8 cellular contexts compared by ENCODE assay signal in the genomic region with DNA sequence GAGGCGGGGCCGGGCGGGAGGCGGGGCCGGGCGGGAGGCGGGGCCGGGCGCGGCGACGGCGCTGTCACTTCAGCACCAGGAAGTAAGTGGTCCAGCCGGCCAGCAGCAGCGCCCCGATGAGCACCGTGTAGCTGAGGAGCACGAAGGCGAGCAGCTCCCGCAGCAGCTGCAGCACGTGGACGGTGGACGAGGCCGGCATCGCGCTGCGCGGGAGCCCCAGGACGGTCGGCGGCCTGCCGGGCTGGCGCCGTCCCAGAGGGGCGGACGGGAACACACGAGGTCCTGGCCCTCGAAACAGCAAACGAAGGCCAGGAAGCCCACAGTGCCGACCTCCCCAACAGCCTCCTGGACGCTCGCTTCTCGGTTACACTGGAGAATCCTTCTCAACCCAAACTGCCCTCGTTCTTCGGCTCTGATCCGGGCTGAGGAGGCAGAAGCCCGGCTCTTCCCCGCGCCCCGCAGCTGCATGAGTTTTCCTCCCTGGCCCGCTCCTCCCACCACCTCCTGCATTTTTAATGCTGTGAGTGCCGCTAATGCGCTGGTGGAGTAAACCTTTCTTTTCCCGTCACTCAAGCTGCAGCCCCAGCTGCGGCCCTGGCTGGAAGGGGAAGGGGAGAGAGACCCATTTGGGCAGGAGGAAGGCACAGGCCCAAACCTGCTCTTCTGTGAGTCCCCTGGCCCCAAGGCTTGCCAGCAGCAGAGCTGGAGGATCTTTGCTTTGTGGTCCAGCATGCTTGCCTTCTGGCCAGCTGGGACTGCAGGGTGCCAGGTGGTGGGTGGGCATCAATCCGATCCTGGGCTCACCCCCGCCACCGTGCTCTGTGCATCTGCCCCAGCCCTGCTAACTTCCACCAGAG. TPM values are rescaled to one million over a fixed set of nuclear protein-coding genes. Genes with fewer than 3 reads are reported as not detected.
A peak's percentile ranks its signal among the peaks of the same experiment; 100 is the strongest.
DNase-seq lines count a peak whose midpoint lies in the region; ATAC-seq and TF ChIP-seq lines count a peak whose summit lies in the region.

No MANE protein-coding gene starts in this region.

- peaks cover 13% of the 10 kb centered on the region for H3K4me1 ChIP-seq in NT2/D1 (ENCODE audit: insufficient read depth, insufficient read length)
- peaks cover 19 to 40% (median 23%) of the 10 kb centered on the region in 3 donors for H3K4me1 ChIP-seq in esophagus squamous epithelium

- TF ChIP-seq CTCF in esophagus squamous epithelium (IDR thresholded peaks at IDR 0.05): no peak

- intact Hi-C loops in esophagus squamous epithelium (cut with DNase I): no loop called here

- peaks cover 5% of the 10 kb centered on the region for H3K27me3 ChIP-seq in NT2/D1 (ENCODE audit: insufficient read depth, insufficient read length)
- H3K27me3 ChIP-seq in esophagus squamous epithelium: no peaks in the 10 kb centered on the region

- 34 to 62% methylated on average over 5 to 11 of the region's 58 CpGs for WGBS in esophagus squamous epithelium, 2 donors

- no peaks in the 10 kb centered on the region for H3K9me3 ChIP-seq in NT2/D1 (ENCODE audit: insufficient read depth, low read length)
- no peaks in the 10 kb centered on the region for H3K9me3 ChIP-seq in esophagus squamous epithelium

- peak overlapping the region; percentile 16 for H3K4me3 ChIP-seq in NT2/D1 (ENCODE audit: insufficient read length, low read depth)
- H3K4me3 ChIP-seq in esophagus squamous epithelium: peak overlapping the region; percentile 26 to 99 (median 68)
- peak overlapping the region; percentile 43 for H3K4me3 ChIP-seq in skeletal muscle cell (ENCODE audit: low read depth, low read length)

- no peak for TF ChIP-seq POLR2A in esophagus squamous epithelium (IDR thresholded peaks at IDR 0.05)

- H3K9ac ChIP-seq in NT2/D1 (ENCODE audit: insufficient read length, low read depth): no peak overlapping the region

- H3K36me3 ChIP-seq in NT2/D1 (ENCODE audit: insufficient read depth, insufficient read length, low read length) (peaks cover 55% of the 10 kb centered on the region), esophagus squamous epithelium (peaks cover 0 to 67% (median 20%) of the 10 kb centered on the region in 3 donors)

- DNase-seq in NCI-H1417 (lab: John Stamatoyannopoulos, UW) (peak in 2 of 3 experiments; percentile 33 to 78), NCI-H1417 treated with DMSO at 0.1 percent for 48 hours (lab: John Stamatoyannopoulos, UW) (no peak), NT2/D1 (ENCODE audit: low read depth, low spot score) (no peak), esophagus squamous epithelium (lab: John Stamatoyannopoulos, UW) (no peak), skeletal muscle cell (ENCODE audit: low read depth) (no peak), NCI-H1436 (lab: John Stamatoyannopoulos, UW) (no peak)

- no peak for ATAC-seq in HG03460 (IDR thresholded peaks at IDR 0.05; ENCODE audit: unreplicated experiment)
- no peak for ATAC-seq in HG03135 (IDR thresholded peaks at IDR 0.05; ENCODE audit: unreplicated experiment)

- H3K27ac ChIP-seq in esophagus squamous epithelium: peak overlapping the region in 3 of 4 donors; percentile 56 to 99 (median 93)

RNA-seq across cellular contexts. Expression of gene DIABLO, which starts 0.7 kb away (rescaled TPM):
- total RNA-seq in esophagus squamous epithelium: 10 to 100 TPM; 21.6 to 50.0 (median 41.3) TPM

RNA-seq across cellular contexts. Expression of gene B3GNT4, which starts 23.1 kb away (rescaled TPM):
- 1 to 10 TPM in 1 of 4 donors, under 1 TPM in 3; 0.35 to 1.1 (median 0.47) TPM for total RNA-seq in esophagus squamous epithelium

RNA-seq across cellular contexts. Expression of gene VPS33A, which starts 39.7 kb away (rescaled TPM):
- total RNA-seq in esophagus squamous epithelium: 10 to 100 TPM; 11.5 to 16.7 (median 12.6) TPM

RNA-seq across cellular contexts. Expression of gene LRRC43, which starts 43.7 kb away (rescaled TPM):
- total RNA-seq in esophagus squamous epithelium: under 1 TPM in 2 of 4 donors, not detected in 2; 0.59 to 0.70 TPM

RNA-seq across cellular contexts. Expression of gene IL31, which starts 52.6 kb away (rescaled TPM):
- not detected for total RNA-seq in esophagus squamous epithelium

Comparison
In these comparisons a context has a peak if more than half of its experiments do, and no peak if none do; other contexts are left out.
1. DNase-seq: peak in NCI-H1417 (2 of 3); none in NCI-H1417 treated with DMSO at 0.1 percent for 48 hours (single experiment), NT2/D1 (single experiment), esophagus squamous epithelium (single experiment), skeletal muscle cell (single experiment) and NCI-H1436 (single experiment).
2. H3K4me3 ChIP-seq: peak in every context shown above with its lines; median percentile 68 in esophagus squamous epithelium; 43 in skeletal muscle cell; 16 in NT2/D1.